ENCODE assay signal across 8 cellular contexts in genomic region chr5:65480306-65480865, GRCh38. TPM values are rescaled to one million over a fixed set of nuclear protein-coding genes. Genes with fewer than 3 reads are reported as not detected.
DNase-seq lines count a peak whose midpoint lies in the region; ATAC-seq and TF ChIP-seq lines count a peak whose summit lies in the region.

No MANE protein-coding gene starts in this region.

- peak; percentile 25 for ATAC-seq in HG02610 (IDR thresholded peaks at IDR 0.05; ENCODE audit: unreplicated experiment)
- no peak for ATAC-seq in HG03565 (IDR thresholded peaks at IDR 0.05; ENCODE audit: unreplicated experiment)

- peak overlapping the region; percentile 2 for H3K4me3 ChIP-seq in NT2/D1 (ENCODE audit: insufficient read length, low read depth)
- H3K4me3 ChIP-seq in left ventricle myocardium inferior = peak overlapping the region; percentile 76
- peak overlapping the region; percentile 13 to 22 for H3K4me3 ChIP-seq in prostate gland

- peak; percentile 45 for DNase-seq in GM03348 (ENCODE audit: low spot score)
- DNase-seq in NT2/D1 (ENCODE audit: low read depth, low spot score) = no peak
- peak; percentile 88 for DNase-seq in amniotic epithelial cell (ENCODE audit: low read depth)
- peak; percentile 80 for DNase-seq in left ventricle myocardium inferior
- peak; percentile 65 for DNase-seq in prostate gland (ENCODE audit: low spot score)
- no peak for DNase-seq in COLO829 (ENCODE audit: low spot score)

- H3K9ac ChIP-seq in NT2/D1 (ENCODE audit: insufficient read length, low read depth) = peak overlapping the region; percentile 17

- intact Hi-C loops in left ventricle myocardium inferior (cut with micrococcal nuclease) (loop anchor here (5.0 to 10.0 kb wide), 4 partner anchors 376 to 846 kb away; no protein-coding TSS in a partner anchor), prostate gland (cut with DNase I) (loop anchor here (5.0 kb wide), 2 partner anchors 523 to 848 kb away; no protein-coding TSS in a partner anchor)

- under 1% methylated on average over 15 of the region's 15 CpGs for WGBS in prostate gland

- H3K27me3 ChIP-seq in NT2/D1 (ENCODE audit: insufficient read depth, insufficient read length) = peaks cover 6% of the 10 kb centered on the region
- no peaks in the 10 kb centered on the region for H3K27me3 ChIP-seq in left ventricle myocardium inferior (ENCODE audit: low read depth)
- H3K27me3 ChIP-seq in prostate gland (replicated peaks; ENCODE audit: insufficient read depth) = no peaks in the 10 kb centered on the region

- H3K4me1 ChIP-seq in NT2/D1 (ENCODE audit: insufficient read depth, insufficient read length) (no peaks in the 10 kb centered on the region), left ventricle myocardium inferior (peaks cover 30% of the 10 kb centered on the region), prostate gland (replicated peaks) (peaks cover 2% of the 10 kb centered on the region)

- TF ChIP-seq CTCF in left ventricle myocardium inferior (IDR thresholded peaks at IDR 0.05; ENCODE audit: borderline replicate concordance) (no peak), prostate gland (IDR thresholded peaks at IDR 0.05) (no peak)

- H3K27ac ChIP-seq in left ventricle myocardium inferior (replicated peaks) = peak overlapping the region; percentile 96
- peak overlapping the region in 1 of 2 donors; percentile 52 for H3K27ac ChIP-seq in prostate gland

- TF ChIP-seq POLR2A in prostate gland (IDR thresholded peaks at IDR 0.05) = no peak

- H3K36me3 ChIP-seq in NT2/D1 (ENCODE audit: insufficient read depth, insufficient read length, low read length) = no peaks in the 10 kb centered on the region
- no peaks in the 10 kb centered on the region for H3K36me3 ChIP-seq in left ventricle myocardium inferior
- no peaks in the 10 kb centered on the region for H3K36me3 ChIP-seq in prostate gland

- H3K9me3 ChIP-seq in NT2/D1 (ENCODE audit: insufficient read depth, low read length) (no peaks in the 10 kb centered on the region; the same call in 1 of the 2 replicates), left ventricle myocardium inferior (replicated peaks) (no peaks in the 10 kb centered on the region), prostate gland (no peaks in the 10 kb centered on the region)

RNA-seq across cellular contexts. Expression of gene ADAMTS6, which starts 1.3 kb away (rescaled TPM):
- total RNA-seq in left ventricle myocardium inferior (1.5 TPM), prostate gland (10 to 100 TPM in 1 of 2 donors, under 1 TPM in 1; 0.91 to 20.7 TPM)

Comparison
In these comparisons a context has a peak if more than half of its experiments do, and no peak if none do; other contexts are left out.
1. DNase-seq: peak in GM03348 (single experiment), amniotic epithelial cell (single experiment), left ventricle myocardium inferior (single experiment) and prostate gland (single experiment); none in NT2/D1 (single experiment) and COLO829 (single experiment).
2. H3K4me3 ChIP-seq: peak in every context shown above with its lines; median percentile 76 in left ventricle myocardium inferior; 18 in prostate gland; 2 in NT2/D1.